In genomic region chr19:18428173-18428836, GRCh38 we compare ENCODE assay signal across 12 cellular contexts. TPM values are rescaled to one million over a fixed set of nuclear protein-coding genes. Genes with fewer than 3 reads are reported as not detected.
A peak's percentile ranks its signal among the peaks of the same experiment; 100 is the strongest.
DNase-seq lines count a peak whose midpoint lies in the region; ATAC-seq and TF ChIP-seq lines count a peak whose summit lies in the region.
"Had no signal": no experiment of that assay in that cellular context is flagged by ENCODE, and none has a peak within 500 bp of the region (broad histone marks: within the 10 kb centered on the region; RNA-seq: fewer than 3 reads in every experiment).

No MANE protein-coding gene starts in this region.

- no peak for ATAC-seq in heart left ventricle
- ATAC-seq in left ventricle myocardium superior = no peak
- peak; percentile 31 for ATAC-seq in memory B cell (ENCODE audit: low read depth)

- peak overlapping the region; percentile 73 for H3K4me3 Mint-ChIP-seq in memory B cell

- H3K36me3 ChIP-seq in heart left ventricle = peaks cover 0 to 6% (median 0%) of the 10 kb centered on the region in 9 donors
- H3K36me3 ChIP-seq in WERI-Rb-1 = peaks cover 19% of the 10 kb centered on the region
- no peaks in the 10 kb centered on the region for H3K36me3 ChIP-seq in vagina
- no peaks in the 10 kb centered on the region for H3K36me3 ChIP-seq in colonic mucosa

- H3K4me1 Mint-ChIP-seq in memory B cell = peaks cover 18% of the 10 kb centered on the region

- H3K9me3 Mint-ChIP-seq in memory B cell = no peaks in the 10 kb centered on the region
- H3K9me3 Mint-ChIP-seq: activated naive CD4-positive, alpha-beta T cell treated with anti-CD3 and anti-CD28 coated beads, Interleukin-2, amount 50 U/mL, for 72 hours had no signal

- peak overlapping the region in 7 of 12 donors; percentile 19 to 55 (median 53) for H3K4me3 ChIP-seq in heart left ventricle
- peak overlapping the region; percentile 44; the same call in 1 of the 2 replicates for H3K4me3 ChIP-seq in WERI-Rb-1 (ENCODE audit: low read depth, low read length)
- H3K4me3 ChIP-seq in vagina = peak overlapping the region in 1 of 2 donors; percentile 61
- H3K4me3 ChIP-seq in colonic mucosa = no peak overlapping the region

- H3K27me3 ChIP-seq in heart left ventricle (no peaks in the 10 kb centered on the region), WERI-Rb-1 (ENCODE audit: insufficient read depth, low read depth, severe bottlenecking) (no peaks in the 10 kb centered on the region), vagina (no peaks in the 10 kb centered on the region), colonic mucosa (no peaks in the 10 kb centered on the region)

- H3K27ac ChIP-seq in heart left ventricle (peak overlapping the region in 11 of 12 donors; percentile 57 to 89 (median 70)), WERI-Rb-1 (peak overlapping the region; percentile 84), vagina (peak overlapping the region; percentile 81), colonic mucosa (no peak overlapping the region)

- intact Hi-C loops in heart left ventricle (cut with DNase I) = no loop called here
- intact Hi-C loops in left ventricle myocardium superior (cut with micrococcal nuclease) = no loop called here
- intact Hi-C loops in vagina (cut with DNase I) = no loop called here
- intact Hi-C loops in colonic mucosa (cut with DNase I) = no loop called here

- peak overlapping the region; percentile 87 for H3K27ac Mint-ChIP-seq in memory B cell
- H3K27ac Mint-ChIP-seq: activated naive CD4-positive, alpha-beta T cell treated with anti-CD3 and anti-CD28 coated beads, Interleukin-2, amount 50 U/mL, for 72 hours had no signal

- TF ChIP-seq POLR2A in heart left ventricle (IDR thresholded peaks at IDR 0.05) (no peak), vagina (IDR thresholded peaks at IDR 0.05) (no peak)

- H3K9me3 ChIP-seq in heart left ventricle (no peaks in the 10 kb centered on the region), WERI-Rb-1 (ENCODE audit: severe bottlenecking) (no peaks in the 10 kb centered on the region), vagina (no peaks in the 10 kb centered on the region), colonic mucosa (no peaks in the 10 kb centered on the region)

- H3K4me1 ChIP-seq in heart left ventricle = peaks cover 18 to 77% (median 57%) of the 10 kb centered on the region in 12 donors
- H3K4me1 ChIP-seq in vagina = peaks cover 82% of the 10 kb centered on the region
- peaks cover 6% of the 10 kb centered on the region for H3K4me1 ChIP-seq in colonic mucosa

- DNase-seq in heart left ventricle (no peak), left ventricle myocardium superior (no peak), WERI-Rb-1 (peak; percentile 54), memory B cell (ENCODE audit: low spot score in 2 of 2) (no peak), vagina (ENCODE audit: extremely low spot score in 2 of 2) (no peak), medulla oblongata (ENCODE audit: extremely low spot score) (no peak), HuH-7 (ENCODE audit: low spot score) (no peak), colonic mucosa (no peak)
- DNase-seq: GOT3 had no signal

- no peak overlapping the region for H3K9ac ChIP-seq in colonic mucosa (ENCODE audit: low read depth in 2 of 2, low read length in 2 of 2)

- WGBS in heart left ventricle, 4 donors = 76 to 93% (median 81%) methylated on average over 6 to 18 of the region's 18 CpGs

- H3K36me3 Mint-ChIP-seq in memory B cell = no peaks in the 10 kb centered on the region
- H3K36me3 Mint-ChIP-seq: activated naive CD4-positive, alpha-beta T cell treated with anti-CD3 and anti-CD28 coated beads, Interleukin-2, amount 50 U/mL, for 72 hours had no signal

- no peak for TF ChIP-seq CTCF in heart left ventricle (IDR thresholded peaks at IDR 0.05)
- TF ChIP-seq CTCF in WERI-Rb-1 (IDR thresholded peaks at IDR 0.05; ENCODE audit: low read depth, low read length) = no peak
- TF ChIP-seq CTCF in vagina (IDR thresholded peaks at IDR 0.05) = no peak
- TF ChIP-seq CTCF in colonic mucosa (IDR thresholded peaks at IDR 0.05) = no peak

- no peaks in the 10 kb centered on the region for H3K27me3 Mint-ChIP-seq in memory B cell

RNA-seq across cellular contexts. Expression of gene SSBP4, which starts 9.1 kb away (rescaled TPM):
- 10 to 100 TPM; 23.5 to 89.8 (median 29.4) TPM for total RNA-seq in heart left ventricle
- polyA plus RNA-seq in heart left ventricle = 10 to 100 TPM; 29.1 to 37.3 TPM
- 36.4 TPM for total RNA-seq in left ventricle myocardium superior
- total RNA-seq in vagina = 72.7 TPM
- total RNA-seq in colonic mucosa = 10 to 100 TPM; 40.1 to 77.3 TPM

RNA-seq across cellular contexts. Expression of gene ISYNA1, which starts 9.6 kb away (rescaled TPM):
- total RNA-seq in heart left ventricle (10 to 100 TPM; 17.6 to 60.6 (median 24.0) TPM), left ventricle myocardium superior (24.4 TPM), vagina (57.5 TPM), colonic mucosa (10 to 100 TPM; 17.7 to 25.7 TPM)
- 10 to 100 TPM; 14.0 to 52.6 TPM for polyA plus RNA-seq in heart left ventricle

RNA-seq across cellular contexts. Expression of gene LRRC25, which starts 30.9 kb away (rescaled TPM):
- total RNA-seq in heart left ventricle (10 to 100 TPM in 2 of 9 donors, 1 to 10 TPM in 6, under 1 TPM in 1; 0.83 to 33.0 (median 3.1) TPM), left ventricle myocardium superior (2.9 TPM), vagina (3.9 TPM), colonic mucosa (1 to 10 TPM; 1.4 to 3.9 TPM)
- polyA plus RNA-seq in heart left ventricle = 1 to 10 TPM in 1 of 2 donors, under 1 TPM in 1; 0.88 to 2.8 TPM
- total RNA-seq: activated naive CD4-positive, alpha-beta T cell treated with anti-CD3 and anti-CD28 coated beads, Interleukin-2, amount 50 U/mL, for 72 hours; NCI-H460 had no signal
- polyA plus RNA-seq: keratinocyte had no signal

RNA-seq across cellular contexts. Expression of gene GDF15, which starts 42.3 kb away (rescaled TPM):
- 1 to 10 TPM in 4 of 9 donors, under 1 TPM in 5; 0.69 to 5.7 (median 0.99) TPM for total RNA-seq in heart left ventricle
- under 1 TPM; 0.33 to 0.50 TPM for polyA plus RNA-seq in heart left ventricle
- 0.27 TPM for total RNA-seq in left ventricle myocardium superior
- 25.5 TPM for total RNA-seq in vagina
- total RNA-seq in colonic mucosa = 100 to 1,000 TPM; 120 to 159 TPM
